12 cellular contexts compared by ENCODE assay signal in genomic region chr10:110818311-110819257, GRCh38. TPM values are rescaled to one million over a fixed set of nuclear protein-coding genes. Genes with fewer than 3 reads are reported as not detected.
A peak's percentile ranks its signal among the peaks of the same experiment; 100 is the strongest.
DNase-seq lines count a peak whose midpoint lies in the region; FAIRE-seq and TF ChIP-seq lines count a peak whose summit lies in the region.
"Had no signal": no experiment of that assay in that cellular context is flagged by ENCODE, and none has a peak within 500 bp of the region (broad histone marks: within the 10 kb centered on the region; RNA-seq: fewer than 3 reads in every experiment).

No MANE protein-coding gene starts in this region.

- no peaks in the 10 kb centered on the region for H3K36me3 ChIP-seq in hepatocyte (replicated peaks; ENCODE audit: insufficient read depth, low read depth)
- H3K36me3 ChIP-seq in sigmoid colon, result no peaks in the 10 kb centered on the region

- H3K27ac ChIP-seq in hepatocyte (peak overlapping the region; percentile 84), sigmoid colon (peak overlapping the region; percentile 79 to 90 (median 85))
- H3K27ac ChIP-seq: HL-60 had no signal

- H3K4me1 ChIP-seq in hepatocyte (ENCODE audit: insufficient read depth) (peaks cover 53% of the 10 kb centered on the region), sigmoid colon (peaks cover 0 to 74% (median 71%) of the 10 kb centered on the region in 4 donors)

- WGBS in hepatocyte (ENCODE audit: low lambda C conversion rate, missing lambda C conversion rate), result 85% methylated on average over 8 of the region's 8 CpGs
- WGBS in sigmoid colon, 2 donors, result 75 to 85% methylated on average over 8 of the region's 8 CpGs

- TF ChIP-seq EP300 in sigmoid colon (IDR thresholded peaks at IDR 0.05), result no peak

- no peaks in the 10 kb centered on the region for H4K20me1 ChIP-seq in hepatocyte (ENCODE audit: insufficient read depth, poor library complexity, severe bottlenecking)

- no peaks in the 10 kb centered on the region for H3K27me3 ChIP-seq in hepatocyte
- no peaks in the 10 kb centered on the region for H3K27me3 ChIP-seq in sigmoid colon

- peak; percentile 24 for TF ChIP-seq CTCF in D721Med (IDR thresholded peaks at IDR 0.05; ENCODE audit: insufficient read depth, missing control alignments)
- TF ChIP-seq CTCF in hepatocyte (IDR thresholded peaks at IDR 0.05; ENCODE audit: poor library complexity), result no peak
- TF ChIP-seq CTCF in sigmoid colon (IDR thresholded peaks at IDR 0.05), result no peak

- H3K9me3 ChIP-seq in hepatocyte (ENCODE audit: low read depth) (no peaks in the 10 kb centered on the region), sigmoid colon (no peaks in the 10 kb centered on the region)

- H3K9me2 ChIP-seq in hepatocyte (replicated peaks; ENCODE audit: insufficient read depth), result no peaks in the 10 kb centered on the region

- H3K79me2 ChIP-seq in hepatocyte, result no peaks in the 10 kb centered on the region

- no peak overlapping the region for H3K4me2 ChIP-seq in hepatocyte

- FAIRE-seq in D721Med (lab: Jason Lieb, UNC), result no peak

- no peak for DNase-seq in D721Med (ENCODE audit: insufficient read length, low spot score)
- peak; percentile 20 for DNase-seq in NCI-H82 treated with DMSO at 0.1 percent for 48 hours (lab: John Stamatoyannopoulos, UW; ENCODE audit: unreplicated experiment)
- no peak for DNase-seq in hepatocyte (ENCODE audit: low spot score)
- DNase-seq in sigmoid colon, result peak; percentile 53
- no peak for DNase-seq in DMS114 treated with DMSO at 0.1 percent for 48 hours (lab: John Stamatoyannopoulos, UW; ENCODE audit: unreplicated experiment)
- DNase-seq in Kasumi-1 (lab: John Stamatoyannopoulos, UW), result no peak
- DNase-seq in SHP77 treated with DMSO at 0.1 percent for 48 hours (lab: John Stamatoyannopoulos, UW), result no peak
- DNase-seq in activated T-cell treated with anti-CD3 and anti-CD28 coated beads, Interleukin-2, amount 50 U/mL, for 1 hour, result no peak
- DNase-seq: CD8-positive, alpha-beta T cell; dermis blood vessel endothelial cell; NCI-H1417 treated with DMSO at 0.1 percent for 48 hours had no signal

- no peak overlapping the region for H3K4me3 ChIP-seq in hepatocyte
- no peak overlapping the region for H3K4me3 ChIP-seq in sigmoid colon

- intact Hi-C loops in sigmoid colon (cut with DNase I), result no loop called here

- TF ChIP-seq POLR2A in sigmoid colon (IDR thresholded peaks at IDR 0.05), result no peak

- no peak overlapping the region for H2AFZ ChIP-seq in hepatocyte

RNA-seq across cellular contexts. Expression of gene PDCD4, which starts 53.1 kb away (rescaled TPM):
- total RNA-seq in hepatocyte, result 246 and 315 TPM in 2 replicates
- 791 and 862 TPM in 2 replicates for polyA plus RNA-seq in hepatocyte
- 100 to 1,000 TPM in 3 of 4 donors, 10 to 100 TPM in 1; 64.3 to 140 (median 127) TPM for total RNA-seq in sigmoid colon
- 100 to 1,000 TPM; 179 to 327 (median 236) TPM for polyA plus RNA-seq in sigmoid colon

Comparison
In these comparisons a context has a peak if more than half of its experiments do, and no peak if none do; other contexts are left out.
1. DNase-seq: peak in NCI-H82 treated with DMSO at 0.1 percent for 48 hours (single experiment) and sigmoid colon (single experiment); none in D721Med (single experiment), hepatocyte (single experiment), DMS114 treated with DMSO at 0.1 percent for 48 hours (single experiment), Kasumi-1 (0 of 2), SHP77 treated with DMSO at 0.1 percent for 48 hours (single experiment) and activated T-cell treated with anti-CD3 and anti-CD28 coated beads, Interleukin-2, amount 50 U/mL, for 1 hour (single experiment).